ENCODE assay signal across 15 cellular contexts in the genomic region with DNA sequence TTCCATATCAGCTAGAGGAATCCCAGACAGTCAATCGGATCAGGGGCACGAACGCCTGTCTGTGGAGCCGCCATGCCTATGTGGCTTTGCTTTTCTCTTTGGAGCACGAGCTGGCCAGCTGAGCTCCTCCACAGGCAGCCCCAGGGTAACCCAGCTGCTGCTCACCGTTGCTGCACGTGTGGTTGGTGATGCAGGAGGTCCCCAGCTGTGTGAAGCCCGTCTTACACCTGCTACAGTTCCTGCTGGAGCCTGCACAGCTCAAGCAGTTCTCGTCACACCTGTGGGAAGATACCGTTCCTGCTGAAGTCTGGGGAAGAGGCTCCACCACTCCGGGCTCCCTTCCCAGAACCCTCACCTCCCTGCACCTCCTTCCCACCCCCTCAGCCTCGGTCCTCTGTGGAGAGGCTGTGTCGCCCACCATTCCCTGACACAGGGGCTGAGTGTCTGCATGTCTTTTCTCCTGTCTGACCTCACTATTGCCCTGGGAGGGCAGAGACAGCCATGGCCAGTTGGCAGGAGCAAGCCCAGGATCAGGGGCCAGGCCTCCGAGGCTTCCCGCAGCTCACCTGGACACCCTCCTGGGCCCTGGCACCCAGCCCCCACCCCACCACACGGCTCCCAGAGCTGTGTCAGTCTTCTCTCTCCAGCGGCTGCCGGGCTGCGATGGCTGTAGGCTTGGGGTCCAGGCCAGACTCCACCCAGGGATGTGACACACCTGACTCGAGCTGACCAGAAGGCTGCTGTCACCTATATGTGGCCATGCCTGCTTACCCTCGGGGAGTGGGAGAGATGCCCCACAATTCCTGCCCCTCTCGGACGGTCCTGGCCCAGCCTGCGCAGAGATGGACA. TPM values are rescaled to one million over a fixed set of nuclear protein-coding genes. Genes with fewer than 3 reads are reported as not detected.
DNase-seq lines count a peak whose midpoint lies in the region; ATAC-seq, FAIRE-seq and TF ChIP-seq lines count a peak whose summit lies in the region.
"Had no signal": no experiment of that assay in that cellular context is flagged by ENCODE, and none has a peak within 500 bp of the region (broad histone marks: within the 10 kb centered on the region; RNA-seq: fewer than 3 reads in every experiment).

No MANE protein-coding gene starts in this region.

- H3K36me3 ChIP-seq in left ventricle myocardium inferior (peaks cover 3% of the 10 kb centered on the region), upper lobe of right lung (no peaks in the 10 kb centered on the region)
- H3K36me3 ChIP-seq: ascending aorta, WERI-Rb-1 had no signal

- H3K27ac ChIP-seq in left ventricle myocardium inferior (replicated peaks) (no peak overlapping the region), upper lobe of right lung (no peak overlapping the region)
- H3K27ac ChIP-seq: ascending aorta, gastrocnemius medialis, WERI-Rb-1 had no signal

- peak; percentile 18 for ATAC-seq in Right ventricle myocardium superior (ENCODE audit: poor library complexity)
- ATAC-seq in left colon: peak; percentile 7
- peak; percentile 8 for ATAC-seq in upper lobe of right lung
- ATAC-seq: gastrocnemius medialis had no signal

- H3K4me3 ChIP-seq in left ventricle myocardium inferior: no peak overlapping the region
- H3K4me3 ChIP-seq in upper lobe of right lung: no peak overlapping the region
- H3K4me3 ChIP-seq: ascending aorta, gastrocnemius medialis, GM23338 had no signal

- H3K27me3 ChIP-seq in left ventricle myocardium inferior (ENCODE audit: low read depth): no peaks in the 10 kb centered on the region
- H3K27me3 ChIP-seq in upper lobe of right lung: no peaks in the 10 kb centered on the region
- H3K27me3 ChIP-seq: ascending aorta, gastrocnemius medialis had no signal

- FAIRE-seq in D721Med (lab: Jason Lieb, UNC): no peak

- TF ChIP-seq CTCF in left ventricle myocardium inferior (IDR thresholded peaks at IDR 0.05; ENCODE audit: borderline replicate concordance) (no peak), upper lobe of right lung (IDR thresholded peaks at IDR 0.05) (no peak), D721Med (IDR thresholded peaks at IDR 0.05; ENCODE audit: insufficient read depth, missing control alignments) (no peak)

- DNase-seq in Right ventricle myocardium superior (no peak), left ventricle myocardium inferior (no peak), RPMI8226 (peak; percentile 83), left colon (peak in 1 of 2 donors; percentile 3), upper lobe of right lung (peak; percentile 57), D721Med (ENCODE audit: insufficient read length, low spot score) (no peak), HT-29 (ENCODE audit: low spot score) (no peak), AG20443 (ENCODE audit: low spot score) (no peak)
- DNase-seq: gastrocnemius medialis, NCI-H1930, NCI-H82, retina, WERI-Rb-1 had no signal

- no peaks in the 10 kb centered on the region for H3K9me3 ChIP-seq in left ventricle myocardium inferior (replicated peaks)
- no peaks in the 10 kb centered on the region for H3K9me3 ChIP-seq in upper lobe of right lung
- H3K9me3 ChIP-seq: ascending aorta, gastrocnemius medialis had no signal

- no peaks in the 10 kb centered on the region for H3K4me1 ChIP-seq in left ventricle myocardium inferior
- H3K4me1 ChIP-seq in upper lobe of right lung: no peaks in the 10 kb centered on the region
- H3K4me1 ChIP-seq: ascending aorta, gastrocnemius medialis had no signal

- intact Hi-C loops in Right ventricle myocardium superior (cut with DNase I) (loop anchor here (10.0 kb wide), 1 partner anchor 198 kb away; no protein-coding TSS in a partner anchor), left ventricle myocardium inferior (cut with micrococcal nuclease) (no loop called here), left colon (cut with DNase I, micrococcal nuclease) (no loop called here), upper lobe of right lung (cut with DNase I) (loop anchor here (10.0 kb wide), 1 partner anchor 338 kb away; no protein-coding TSS in a partner anchor)

RNA-seq across cellular contexts. Expression of gene SNRPA1, which starts 12.2 kb away (rescaled TPM):
- total RNA-seq in Right ventricle myocardium superior (27.9 TPM), left ventricle myocardium inferior (26.8 TPM), left colon (10 to 100 TPM; 44.7 to 48.2 TPM), upper lobe of right lung (40.7 TPM)
- 57.3 and 63.0 TPM in 2 replicates for total RNA-seq in HT-29 (2014; rRNA removed; shearing (Covaris generic))

RNA-seq across cellular contexts. Expression of gene SELENOS, which starts 30.0 kb away (rescaled TPM):
- total RNA-seq in Right ventricle myocardium superior (41.1 TPM), left ventricle myocardium inferior (50.6 TPM), left colon (100 to 1,000 TPM; 134 to 142 TPM), upper lobe of right lung (78.5 TPM)
- total RNA-seq in HT-29 (2014; rRNA removed; shearing (Covaris generic)): 56.6 and 67.1 TPM in 2 replicates

RNA-seq across cellular contexts. Expression of gene CHSY1, which starts 55.4 kb away (rescaled TPM):
- total RNA-seq in Right ventricle myocardium superior (12.7 TPM), left ventricle myocardium inferior (15.1 TPM), left colon (10 to 100 TPM; 10.6 to 11.7 TPM), upper lobe of right lung (40.6 TPM)
- total RNA-seq in HT-29 (2014; rRNA removed; shearing (Covaris generic)): 6.9 and 7.4 TPM in 2 replicates

Comparison
In these comparisons a context has a peak if more than half of its experiments do, and no peak if none do; other contexts are left out.
1. intact Hi-C loops: an anchor here in Right ventricle myocardium superior (10.0 kb wide) and upper lobe of right lung (10.0 kb wide); none called in left ventricle myocardium inferior and left colon.
2. DNase-seq: peak in RPMI8226 (single experiment) and upper lobe of right lung (single experiment); none in Right ventricle myocardium superior (single experiment), left ventricle myocardium inferior (single experiment), D721Med (single experiment), HT-29 (single experiment) and AG20443 (single experiment).
3. Peak in every context shown above with its lines, with median percentiles within 50 percentile points of each other: ATAC-seq.